In genomic region chr14:50366589-50366988, GRCh38 we compare ENCODE assay signal across 22 cellular contexts. TPM values are rescaled to one million over a fixed set of nuclear protein-coding genes. Genes with fewer than 3 reads are reported as not detected.
A peak's percentile ranks its signal among the peaks of the same experiment; 100 is the strongest.
DNase-seq lines count a peak whose midpoint lies in the region; ATAC-seq, FAIRE-seq and TF ChIP-seq lines count a peak whose summit lies in the region.
"Had no signal": no experiment of that assay in that cellular context is flagged by ENCODE, and none has a peak within 500 bp of the region (broad histone marks: within the 10 kb centered on the region; RNA-seq: fewer than 3 reads in every experiment).

No MANE protein-coding gene starts in this region.

- H3K36me3 ChIP-seq in K562 (ENCODE audit: control insufficient read depth, insufficient read depth, low read length) = no peaks in the 10 kb centered on the region
- H3K36me3 ChIP-seq in naive thymus-derived CD4-positive, alpha-beta T cell (ENCODE audit: control insufficient read depth in 2 of 3, insufficient read depth in 3 of 3, low read length in 3 of 3) = no peaks in the 10 kb centered on the region
- H3K36me3 ChIP-seq in transverse colon = no peaks in the 10 kb centered on the region

- peak overlapping the region; percentile 50 for H3K4me2 ChIP-seq in K562 (ENCODE audit: insufficient read depth, low read length)

- peaks cover 7% of the 10 kb centered on the region for H3K9me3 Mint-ChIP-seq in activated CD4-positive, alpha-beta T cell treated with anti-CD3 and anti-CD28 coated beads, Interleukin-2, amount 10 ng/mL, durations not matched to agents 7 days and 5 days
- peaks cover 0 to 10% (median 1%) of the 10 kb centered on the region in 11 donors for H3K9me3 Mint-ChIP-seq in naive thymus-derived CD4-positive, alpha-beta T cell
- H3K9me3 Mint-ChIP-seq: type B pancreatic cell had no signal

- no peak overlapping the region for H3K4me3 ChIP-seq in K562
- no peak overlapping the region for H3K4me3 ChIP-seq in naive thymus-derived CD4-positive, alpha-beta T cell (ENCODE audit: low read length)
- no peak overlapping the region for H3K4me3 ChIP-seq in transverse colon

- H3K9me3 ChIP-seq in K562 (replicated peaks; ENCODE audit: control insufficient read depth, insufficient read depth, low read depth, low read length) (no peaks in the 10 kb centered on the region), transverse colon (no peaks in the 10 kb centered on the region)
- no peaks in the 10 kb centered on the region for H3K9me3 ChIP-seq in naive thymus-derived CD4-positive, alpha-beta T cell (ENCODE audit: control insufficient read depth in 2 of 3, low read length in 3 of 3)

- ATAC-seq in K562 (peak; percentile 54; the same call in 2 of the 3 replicates), HG02973 (IDR thresholded peaks at IDR 0.05; ENCODE audit: unreplicated experiment) (no peak)
- ATAC-seq in naive thymus-derived CD4-positive, alpha-beta T cell = peak; percentile 18
- ATAC-seq: esophagus mucosa had no signal

- no peak overlapping the region for H3K4me3 Mint-ChIP-seq in activated CD4-positive, alpha-beta T cell treated with anti-CD3 and anti-CD28 coated beads, Interleukin-2, amount 10 ng/mL, durations not matched to agents 7 days and 5 days
- H3K4me3 Mint-ChIP-seq in naive thymus-derived CD4-positive, alpha-beta T cell = no peak overlapping the region
- H3K4me3 Mint-ChIP-seq: neural crest cell, type B pancreatic cell had no signal

- H3K27ac Mint-ChIP-seq in activated CD4-positive, alpha-beta T cell treated with anti-CD3 and anti-CD28 coated beads, Interleukin-2, amount 10 ng/mL, durations not matched to agents 7 days and 5 days = peak overlapping the region; percentile 22
- H3K27ac Mint-ChIP-seq in naive thymus-derived CD4-positive, alpha-beta T cell = peak overlapping the region in 6 of 9 donors; percentile 2 to 39 (median 6)
- H3K27ac Mint-ChIP-seq: type B pancreatic cell had no signal

- H3K27me3 ChIP-seq in K562 (ENCODE audit: control insufficient read depth in 2 of 2, insufficient read depth in 2 of 2, low read length in 2 of 2) (no peaks in the 10 kb centered on the region), transverse colon (no peaks in the 10 kb centered on the region)
- no peaks in the 10 kb centered on the region for H3K27me3 ChIP-seq in naive thymus-derived CD4-positive, alpha-beta T cell (ENCODE audit: control insufficient read depth in 2 of 2, insufficient read depth in 2 of 2, low read length in 2 of 2)

- no peaks in the 10 kb centered on the region for H4K20me1 ChIP-seq in K562 (replicated peaks; ENCODE audit: control insufficient read depth, insufficient read depth, low read length)

- FAIRE-seq in K562 (lab: Jason Lieb, UNC) = no peak
- FAIRE-seq: D721Med, TTC549 had no signal

- no peak for TF ChIP-seq RAD21 in K562 (CRISPR knock-in tag; conservative IDR thresholded peaks at IDR 0.05 in 1 of 2, IDR thresholded peaks at IDR 0.05 in 1 of 2)

- peaks cover 40% of the 10 kb centered on the region for H3K4me1 Mint-ChIP-seq in activated CD4-positive, alpha-beta T cell treated with anti-CD3 and anti-CD28 coated beads, Interleukin-2, amount 10 ng/mL, durations not matched to agents 7 days and 5 days
- peaks cover 15 to 47% (median 24%) of the 10 kb centered on the region in 7 donors for H3K4me1 Mint-ChIP-seq in naive thymus-derived CD4-positive, alpha-beta T cell
- H3K4me1 Mint-ChIP-seq: neural crest cell had no signal

- H3K27ac ChIP-seq in K562 (ENCODE audit: extremely low read depth, low read depth, low read length) (peak overlapping the region; percentile 48; the same call in 2 of the 3 replicates), transverse colon (peak overlapping the region; percentile 58 to 71 (median 68))
- no peak overlapping the region for H3K27ac ChIP-seq in naive thymus-derived CD4-positive, alpha-beta T cell (ENCODE audit: low read depth, low read length)
- H3K27ac ChIP-seq: 22Rv1 had no signal

- no peak overlapping the region for H3K9ac ChIP-seq in K562 (ENCODE audit: insufficient read depth in 1 of 2, low read depth in 2 of 2, low read length in 2 of 2)

- intact Hi-C loops in K562 (cut with micrococcal nuclease) = no loop called here
- intact Hi-C loops in naive thymus-derived CD4-positive, alpha-beta T cell (cut with micrococcal nuclease) = no loop called here
- intact Hi-C loops in transverse colon (cut with DNase I; ENCODE audit: low total_unique reads) = no loop called here

- no peaks in the 10 kb centered on the region for H3K9me1 ChIP-seq in K562 (ENCODE audit: control insufficient read depth, insufficient read depth, low read length)

- in situ Hi-C loops in K562 (cut with MboI) (no loop called here), transverse colon (cut with MboI; ENCODE audit: low pct_ligation_motif_present in 1 of 4, low pct_unique_long_range_greater_than_20kb in 1 of 4, low sequenced_read_pairs in 3 of 4) (no loop called here)

- DNase-seq in activated CD4-positive, alpha-beta T cell treated with anti-CD3 and anti-CD28 coated beads, Interleukin-2, amount 10 ng/mL, durations not matched to agents 7 days and 5 days = no peak
- no peak for DNase-seq in activated CD4-positive, alpha-beta T cell treated with anti-CD3 and anti-CD28 coated beads, Interleukin-2, amount 50 U/mL, for 1 hour
- DNase-seq in K562 (ENCODE audit: extremely low read depth in 1 of 4, low spot score in 3 of 4) = peak in 1 of 4 experiments; percentile 20
- no peak for DNase-seq in naive thymus-derived CD4-positive, alpha-beta T cell
- no peak for DNase-seq in transverse colon
- no peak for DNase-seq in NCI-H748 treated with DMSO at 0.1 percent for 48 hours (lab: John Stamatoyannopoulos, UW)
- DNase-seq in NCI-H2171 (lab: John Stamatoyannopoulos, UW) = no peak
- DNase-seq: activated CD4-positive, alpha-beta T cell treated with anti-CD3 and anti-CD28 coated beads for 48 hours; activated effector memory CD4-positive, alpha-beta T cell treated with anti-CD3 and anti-CD28 coated beads, Interleukin-2, amount 50 U/mL, for 16 hours; AML-193; amniotic stem cell; effector CD8-positive, alpha-beta T cell; mesendoderm; NCI-H526; SW 1271 had no signal

- WGBS in K562 (ENCODE audit: insufficient coverage, low coverage, missing lambda C conversion rate) = 27% methylated on average over 3 of the region's 4 CpGs
- WGBS in transverse colon (ENCODE audit: low coverage in 1 of 2), 2 donors = 86 to 96% methylated on average over 4 of the region's 4 CpGs

- TF ChIP-seq POLR2A in K562 (conservative IDR thresholded peaks at IDR 0.05) = no peak
- TF ChIP-seq POLR2A in transverse colon (IDR thresholded peaks at IDR 0.05) = no peak

- H2AFZ ChIP-seq in K562 (ENCODE audit: low read depth, low read length) = peak overlapping the region; percentile 74

- TF ChIP-seq EP300 in K562 (IDR thresholded peaks at IDR 0.05; ENCODE audit: low read length) (no peak), transverse colon (IDR thresholded peaks at IDR 0.05; ENCODE audit: low read depth) (no peak)

- peaks cover 9% of the 10 kb centered on the region for H3K36me3 Mint-ChIP-seq in activated CD4-positive, alpha-beta T cell treated with anti-CD3 and anti-CD28 coated beads, Interleukin-2, amount 10 ng/mL, durations not matched to agents 7 days and 5 days (ENCODE audit: low read depth)
- peaks cover 0 to 12% (median 0%) of the 10 kb centered on the region in 5 donors for H3K36me3 Mint-ChIP-seq in naive thymus-derived CD4-positive, alpha-beta T cell
- H3K36me3 Mint-ChIP-seq: type B pancreatic cell had no signal

- TF ChIP-seq CTCF in K562 (IDR thresholded peaks at IDR 0.05 in 2 of 3, conservative IDR thresholded peaks at IDR 0.05 in 1 of 3; ENCODE audit: insufficient read depth in 2 of 3, low read depth in 1 of 3, low read length in 3 of 3) = no peak
- TF ChIP-seq CTCF in transverse colon (IDR thresholded peaks at IDR 0.05) = no peak

- H3K79me2 ChIP-seq in K562 (ENCODE audit: control insufficient read depth, insufficient read depth, low read length) = no peaks in the 10 kb centered on the region

- POLR2A ChIA-PET in activated CD4-positive, alpha-beta T cell treated with anti-CD3 and anti-CD28 coated beads, Interleukin-2, amount 10 ng/mL, durations not matched to agents 7 days and 5 days (lab: Charles Lee) = no interaction called here
- POLR2A ChIA-PET in K562 (lab: Yijun Ruan, JAX) = interaction anchor here (0.7 to 1.0 kb wide), 3 partner anchors 14 to 23 kb away, joined by 3 read pairs; no protein-coding TSS in a partner anchor
- POLR2A ChIA-PET in naive thymus-derived CD4-positive, alpha-beta T cell (lab: Charles Lee) = interaction anchor here (0.6 kb wide), 1 partner anchor 223 kb away, joined by 3 read pairs; no protein-coding TSS in a partner anchor

- CTCF ChIA-PET in activated CD4-positive, alpha-beta T cell treated with anti-CD3 and anti-CD28 coated beads, Interleukin-2, amount 10 ng/mL, durations not matched to agents 7 days and 5 days (lab: Charles Lee) = interaction anchor here (1.1 kb wide), 1 partner anchor 46 kb away, joined by 3 read pairs; no protein-coding TSS in a partner anchor
- CTCF ChIA-PET in K562 (lab: Yijun Ruan, JAX; ENCODE audit: low intra/inter-chr PET ratio) = no interaction called here
- CTCF ChIA-PET in naive thymus-derived CD4-positive, alpha-beta T cell (lab: Charles Lee) = no interaction called here

- no peaks in the 10 kb centered on the region for H3K27me3 Mint-ChIP-seq in activated CD4-positive, alpha-beta T cell treated with anti-CD3 and anti-CD28 coated beads, Interleukin-2, amount 10 ng/mL, durations not matched to agents 7 days and 5 days
- H3K27me3 Mint-ChIP-seq in naive thymus-derived CD4-positive, alpha-beta T cell = peaks cover 0 to 3% (median 0%) of the 10 kb centered on the region in 5 donors
- H3K27me3 Mint-ChIP-seq: type B pancreatic cell had no signal

- H3K4me1 ChIP-seq in K562 (replicated peaks in 1 of 2; ENCODE audit: control insufficient read depth in 2 of 2, insufficient read depth in 2 of 2, low read length in 2 of 2) (peaks cover 10 to 11% of the 10 kb centered on the region in 2 experiments; a peak in 3 of 5 replicates), transverse colon (peaks cover 3 to 35% (median 29%) of the 10 kb centered on the region in 4 donors)
- peaks cover 10 to 12% of the 10 kb centered on the region in 2 donors for H3K4me1 ChIP-seq in naive thymus-derived CD4-positive, alpha-beta T cell (ENCODE audit: control insufficient read depth in 2 of 2, insufficient read depth in 2 of 2, low read length in 2 of 2)

- BruUV-seq in K562 (replicated peaks; lab: Mats Ljungman, UMichigan) = no TSS peak

RNA-seq across cellular contexts. Expression of gene CDKL1, which starts 30.1 kb away (rescaled TPM):
- total RNA-seq in activated CD4-positive, alpha-beta T cell treated with anti-CD3 and anti-CD28 coated beads, Interleukin-2, amount 10 ng/mL, durations not matched to agents 7 days and 5 days = 10 to 100 TPM; 11.5 to 14.6 TPM
- 6.0 and 29.9 TPM in 2 replicates for total RNA-seq in K562 (2011; cell fraction: chromatin; rRNA removed; ENCODE audit: low replicate concordance)
- 6.5 and 7.5 TPM in 2 replicates for total RNA-seq in K562 (2011; cell fraction: nucleolus; rRNA removed)
- total RNA-seq in K562 (2011; cell fraction: nucleoplasm; rRNA removed) = 8.9 and 12.5 TPM in 2 replicates
- total RNA-seq in K562 (2014; rRNA removed) = 11.1 and 18.1 TPM in 2 replicates
- 6.2 and 8.5 TPM in 2 replicates for total RNA-seq in K562 (2014; rRNA removed; fragmentation: Illumina TruSeq; extraction: Trizol)
- 9.0 and 10.7 TPM in 2 replicates for total RNA-seq in K562 (2015; rRNA removed; fragmentation: Illumina TruSeq; extraction: Trizol)
- 7.3 and 7.5 TPM in 2 replicates for total RNA-seq in K562 (2021)
- 9.3 and 11.5 TPM in 2 replicates for polyA plus RNA-seq in K562 (2011; rRNA removed)
- 1.9 and 2.1 TPM in 2 replicates for polyA plus RNA-seq in K562 (2011; cell fraction: cytosol; rRNA removed)
- 3.6 and 5.4 TPM in 2 replicates for polyA plus RNA-seq in K562 (2011; cell fraction: nucleus; rRNA removed)
- polyA plus RNA-seq in K562 (2012) = 1.3 and 4.8 TPM in 2 replicates
- 3.7 and 35.0 TPM in 2 replicates for polyA plus RNA-seq in K562 (2014; fragmentation: Illumina TruSeq; extraction: Trizol)
- polyA plus RNA-seq in K562 (2014; fragmentation: Nextera tagmentation; extraction: Ambion mirVana) = 1 to 10 TPM; 2.3 to 4.8 TPM
- 4.4 and 6.9 TPM in 2 replicates for polyA plus RNA-seq in K562 (2014; rRNA removed)
- 6.8 and 9.4 TPM in 2 replicates for polyA minus RNA-seq in K562 (2011; rRNA and poly(A)+ RNA removed)
- 9.6 and 10.1 TPM in 2 replicates for polyA minus RNA-seq in K562 (2011; cell fraction: cytosol; rRNA and poly(A)+ RNA removed)
- 11.1 and 29.4 TPM in 2 replicates for polyA minus RNA-seq in K562 (2011; cell fraction: nucleus; rRNA and poly(A)+ RNA removed)
- total RNA-seq in naive thymus-derived CD4-positive, alpha-beta T cell = 10 to 100 TPM in 1 of 5 experiments, 1 to 10 TPM in 4; 2.6 to 14.8 (median 4.9) TPM
- 1 to 10 TPM; 2.0 to 7.1 TPM for polyA plus RNA-seq in naive thymus-derived CD4-positive, alpha-beta T cell
- total RNA-seq in transverse colon = 10 to 100 TPM; 15.3 to 36.8 (median 28.2) TPM

RNA-seq across cellular contexts. Expression of gene DMAC2L, which starts 54.5 kb away (rescaled TPM):
- total RNA-seq in activated CD4-positive, alpha-beta T cell treated with anti-CD3 and anti-CD28 coated beads, Interleukin-2, amount 10 ng/mL, durations not matched to agents 7 days and 5 days = 10 to 100 TPM; 15.7 to 20.6 TPM
- total RNA-seq in K562 (2011; cell fraction: chromatin; rRNA removed; ENCODE audit: low replicate concordance) = 14.3 and 15.6 TPM in 2 replicates
- 9.2 and 9.3 TPM in 2 replicates for total RNA-seq in K562 (2011; cell fraction: nucleolus; rRNA removed)
- 10.2 and 21.3 TPM in 2 replicates for total RNA-seq in K562 (2011; cell fraction: nucleoplasm; rRNA removed)
- total RNA-seq in K562 (2014; rRNA removed) (3.2 and 4.0 TPM in 2 replicates), K562 (2014; rRNA removed; fragmentation: Illumina TruSeq; extraction: Trizol) (9.3 and 10.4 TPM in 2 replicates), K562 (2015; rRNA removed; fragmentation: Illumina TruSeq; extraction: Trizol) (5.4 and 6.1 TPM in 2 replicates), K562 (2021) (9.2 and 9.9 TPM in 2 replicates), transverse colon (10 to 100 TPM in 2 of 4 donors, 1 to 10 TPM in 2; 3.0 to 18.9 (median 9.2) TPM)
- polyA plus RNA-seq in K562 (2011; rRNA removed) (14.6 and 15.4 TPM in 2 replicates), K562 (2014; fragmentation: Illumina TruSeq; extraction: Trizol) (6.7 and 6.9 TPM in 2 replicates), K562 (2014; fragmentation: Nextera tagmentation; extraction: Ambion mirVana) (10 to 100 TPM; 37.1 to 37.2 TPM), K562 (2014; rRNA removed) (12.5 and 12.6 TPM in 2 replicates)
- 13.6 and 14.3 TPM in 2 replicates for polyA plus RNA-seq in K562 (2011; cell fraction: cytosol; rRNA removed)
- polyA plus RNA-seq in K562 (2011; cell fraction: nucleus; rRNA removed) = 10.4 and 11.8 TPM in 2 replicates
- polyA plus RNA-seq in K562 (2012) = 9.3 and 11.3 TPM in 2 replicates
- polyA minus RNA-seq in K562 (2011; rRNA and poly(A)+ RNA removed) = 9.8 and 13.3 TPM in 2 replicates
- polyA minus RNA-seq in K562 (2011; cell fraction: cytosol; rRNA and poly(A)+ RNA removed) = 3.3 and 7.7 TPM in 2 replicates
- 7.3 and 8.2 TPM in 2 replicates for polyA minus RNA-seq in K562 (2011; cell fraction: nucleus; rRNA and poly(A)+ RNA removed)
- 10 to 100 TPM; 15.5 to 21.2 (median 16.7) TPM for total RNA-seq in naive thymus-derived CD4-positive, alpha-beta T cell
- 10 to 100 TPM; 13.1 to 27.5 TPM for polyA plus RNA-seq in naive thymus-derived CD4-positive, alpha-beta T cell

RNA-seq across cellular contexts. Expression of gene L2HGDH, which starts 54.6 kb away (rescaled TPM):
- total RNA-seq in activated CD4-positive, alpha-beta T cell treated with anti-CD3 and anti-CD28 coated beads, Interleukin-2, amount 10 ng/mL, durations not matched to agents 7 days and 5 days = 10 to 100 TPM in 1 of 2 experiments, 1 to 10 TPM in 1; 9.6 to 12.8 TPM
- total RNA-seq in K562 (2011; cell fraction: chromatin; rRNA removed; ENCODE audit: low replicate concordance) = 11.9 and 17.6 TPM in 2 replicates
- total RNA-seq in K562 (2011; cell fraction: nucleolus; rRNA removed) = 9.2 and 10.3 TPM in 2 replicates
- total RNA-seq in K562 (2011; cell fraction: nucleoplasm; rRNA removed) = 9.9 and 15.2 TPM in 2 replicates
- total RNA-seq in K562 (2014; rRNA removed) (14.4 and 16.1 TPM in 2 replicates), K562 (2014; rRNA removed; fragmentation: Illumina TruSeq; extraction: Trizol) (10.5 TPM in 2 replicates), K562 (2015; rRNA removed; fragmentation: Illumina TruSeq; extraction: Trizol) (8.8 and 9.3 TPM in 2 replicates), K562 (2021) (10.3 and 12.7 TPM in 2 replicates), transverse colon (10 to 100 TPM in 1 of 4 donors, 1 to 10 TPM in 2, under 1 TPM in 1; 0.80 to 73.3 (median 8.3) TPM)
- polyA plus RNA-seq in K562 (2011; rRNA removed) (9.4 and 11.1 TPM in 2 replicates), K562 (2014; fragmentation: Illumina TruSeq; extraction: Trizol) (10.1 TPM in 2 replicates), K562 (2014; fragmentation: Nextera tagmentation; extraction: Ambion mirVana) (1 to 10 TPM; 1.7 to 2.1 TPM), K562 (2014; rRNA removed) (11.8 and 12.0 TPM in 2 replicates)
- polyA plus RNA-seq in K562 (2011; cell fraction: cytosol; rRNA removed) = 6.2 and 9.2 TPM in 2 replicates
- polyA plus RNA-seq in K562 (2011; cell fraction: nucleus; rRNA removed) = 5.5 and 7.9 TPM in 2 replicates
- polyA plus RNA-seq in K562 (2012) = 6.1 and 10.2 TPM in 2 replicates
- 10.3 and 12.6 TPM in 2 replicates for polyA minus RNA-seq in K562 (2011; rRNA and poly(A)+ RNA removed)
- 7.9 and 11.0 TPM in 2 replicates for polyA minus RNA-seq in K562 (2011; cell fraction: cytosol; rRNA and poly(A)+ RNA removed)
- 5.4 and 13.8 TPM in 2 replicates for polyA minus RNA-seq in K562 (2011; cell fraction: nucleus; rRNA and poly(A)+ RNA removed)
- total RNA-seq in naive thymus-derived CD4-positive, alpha-beta T cell = 10 to 100 TPM in 1 of 5 experiments, 1 to 10 TPM in 4; 3.7 to 10.1 (median 4.8) TPM
- 1 to 10 TPM; 3.0 to 5.3 TPM for polyA plus RNA-seq in naive thymus-derived CD4-positive, alpha-beta T cell
